Comparison of ENCODE assay signal across 8 cellular contexts in genomic region chr6:3226422-3227362, GRCh38. TPM values are rescaled to one million over a fixed set of nuclear protein-coding genes. Genes with fewer than 3 reads are reported as not detected.
A peak's percentile ranks its signal among the peaks of the same experiment; 100 is the strongest.
DNase-seq lines count a peak whose midpoint lies in the region; ATAC-seq, FAIRE-seq and TF ChIP-seq lines count a peak whose summit lies in the region.

No MANE protein-coding gene starts in this region.

- H3K4me1 ChIP-seq in K562 (replicated peaks in 1 of 2; ENCODE audit: control insufficient read depth in 2 of 2, insufficient read depth in 2 of 2, low read length in 2 of 2), result peaks cover 35 to 46% of the 10 kb centered on the region in 2 experiments
- H3K4me1 ChIP-seq in kidney (ENCODE audit: control insufficient read depth in 1 of 2, insufficient read depth in 1 of 2, low read depth in 1 of 2, low read length in 2 of 2), result peaks cover 11 to 25% of the 10 kb centered on the region in 2 donors

- peaks cover 80% of the 10 kb centered on the region for H3K27me3 Mint-ChIP-seq in stimulated activated naive CD8-positive, alpha-beta T cell treated with anti-CD3 and anti-CD28 coated beads, Interleukin-15, amount 100 ng/mL, for 72 hours

- peak overlapping the region; percentile 86 for H2AFZ ChIP-seq in K562 (ENCODE audit: low read depth, low read length)

- TF ChIP-seq CTCF in K562 (IDR thresholded peaks at IDR 0.05 in 2 of 3, conservative IDR thresholded peaks at IDR 0.05 in 1 of 3; ENCODE audit: insufficient read depth in 2 of 3, low read depth in 1 of 3, low read length in 3 of 3), result no peak
- TF ChIP-seq CTCF in kidney (IDR thresholded peaks at IDR 0.05; ENCODE audit: borderline replicate concordance, extremely low read depth, insufficient read depth), result no peak

- intact Hi-C loops in K562 (cut with micrococcal nuclease) (no loop called here), kidney (cut with DNase I) (no loop called here)

- peak overlapping the region; percentile 82 to 91 for H3K4me3 Mint-ChIP-seq in stimulated activated naive CD8-positive, alpha-beta T cell treated with anti-CD3 and anti-CD28 coated beads, Interleukin-15, amount 100 ng/mL, for 72 hours

- H3K36me3 ChIP-seq in K562 (ENCODE audit: control insufficient read depth, insufficient read depth, low read length) (no peaks in the 10 kb centered on the region), kidney (ENCODE audit: control insufficient read depth in 1 of 2, insufficient read depth in 2 of 2, low read length in 2 of 2) (no peaks in the 10 kb centered on the region)

- TF ChIP-seq POLR2A in K562 (conservative IDR thresholded peaks at IDR 0.05), result no peak

- peaks cover 51% of the 10 kb centered on the region for H3K4me1 Mint-ChIP-seq in stimulated activated naive CD8-positive, alpha-beta T cell treated with anti-CD3 and anti-CD28 coated beads, Interleukin-15, amount 100 ng/mL, for 72 hours

- in situ Hi-C loops in K562 (cut with MboI), result no loop called here

- ATAC-seq in K562 (peak; percentile 67), GM21423 (IDR thresholded peaks at IDR 0.05; ENCODE audit: unreplicated experiment) (no peak)
- ATAC-seq in stimulated activated naive CD8-positive, alpha-beta T cell treated with anti-CD3 and anti-CD28 coated beads, Interleukin-15, amount 100 ng/mL, for 72 hours, result peak; percentile 32

- no peaks in the 10 kb centered on the region for H3K9me3 ChIP-seq in K562 (replicated peaks; ENCODE audit: control insufficient read depth, insufficient read depth, low read depth, low read length)
- H3K9me3 ChIP-seq in kidney (ENCODE audit: control insufficient read depth in 1 of 2, low read length in 2 of 2), result no peaks in the 10 kb centered on the region

- POLR2A ChIA-PET in K562 (lab: Yijun Ruan, JAX), result interaction anchor here (0.7 to 1.3 kb wide), 4 partner anchors 10 to 33 kb away, joined by 3 to 4 read pairs (median 4); no protein-coding TSS in a partner anchor

- peak; percentile 72 for DNase-seq in activated CD8-positive, alpha-beta memory T cell treated with anti-CD3 and anti-CD28 coated beads for 24 hours
- DNase-seq in activated CD8-positive, alpha-beta memory T cell treated with anti-CD3 and anti-CD28 coated beads, Interleukin-2, amount 50 U/mL, for 48 hours, result no peak
- DNase-seq in NCI-H524 treated with DMSO at 0.1 percent for 48 hours (lab: John Stamatoyannopoulos, UW) (peak; percentile 9), K562 (ENCODE audit: extremely low read depth in 1 of 4, low spot score in 3 of 4) (peak; percentile 57 to 72 (median 61)), kidney (peak; percentile 91), ureter (ENCODE audit: low spot score) (no peak)
- DNase-seq in stimulated activated naive CD8-positive, alpha-beta T cell treated with anti-CD3 and anti-CD28 coated beads, Interleukin-15, amount 100 ng/mL, for 72 hours, result no peak

- no peaks in the 10 kb centered on the region for H4K20me1 ChIP-seq in K562 (replicated peaks; ENCODE audit: control insufficient read depth, insufficient read depth, low read length)

- peaks cover 6 to 7% of the 10 kb centered on the region in 2 donors for H3K9me3 Mint-ChIP-seq in stimulated activated naive CD8-positive, alpha-beta T cell treated with anti-CD3 and anti-CD28 coated beads, Interleukin-15, amount 100 ng/mL, for 72 hours

- 4% methylated on average over 53 of the region's 55 CpGs for WGBS in K562 (ENCODE audit: insufficient coverage, low coverage, missing lambda C conversion rate)

- CTCF ChIA-PET in K562 (lab: Yijun Ruan, JAX; ENCODE audit: low intra/inter-chr PET ratio), result no interaction called here

- H3K9ac ChIP-seq in K562 (ENCODE audit: insufficient read depth in 1 of 2, low read depth in 2 of 2, low read length in 2 of 2) (peak overlapping the region; percentile 51 to 90), kidney (ENCODE audit: low read length in 2 of 2) (peak overlapping the region in 1 of 2 donors; percentile 26)

- TF ChIP-seq EP300 in K562 (IDR thresholded peaks at IDR 0.05; ENCODE audit: low read length), result no peak

- H3K27ac ChIP-seq in K562 (ENCODE audit: extremely low read depth, low read depth, low read length) (no peak overlapping the region), kidney (ENCODE audit: low read depth in 2 of 2, low read length in 2 of 2) (no peak overlapping the region)

- H3K9me1 ChIP-seq in K562 (ENCODE audit: control insufficient read depth, insufficient read depth, low read length), result no peaks in the 10 kb centered on the region

- H3K27me3 ChIP-seq in K562 (ENCODE audit: control insufficient read depth in 2 of 2, insufficient read depth in 2 of 2, low read length in 2 of 2), result peaks cover 32 to 59% of the 10 kb centered on the region in 2 experiments

- H3K4me3 ChIP-seq in K562 (peak overlapping the region; percentile 36), kidney (ENCODE audit: low read length in 2 of 2) (peak overlapping the region; percentile 26 to 55)

- no peak overlapping the region for H3K27ac Mint-ChIP-seq in stimulated activated naive CD8-positive, alpha-beta T cell treated with anti-CD3 and anti-CD28 coated beads, Interleukin-15, amount 100 ng/mL, for 72 hours

- TSS peak; percentile 59 for BruUV-seq in K562 (replicated peaks; lab: Mats Ljungman, UMichigan)

- H3K79me2 ChIP-seq in K562 (ENCODE audit: control insufficient read depth, insufficient read depth, low read length), result no peaks in the 10 kb centered on the region

- FAIRE-seq in K562 (lab: Jason Lieb, UNC) (peak; percentile 70), kidney (lab: Jason Lieb, UNC) (no peak)

- H3K4me2 ChIP-seq in K562 (ENCODE audit: insufficient read depth, low read length), result peak overlapping the region; percentile 84

- 0 out of 4 replicates have a peak, but pooled peaks of 1 of the 2 experiments have one; percentile 9 for TF ChIP-seq RAD21 in K562 (CRISPR knock-in tag; conservative IDR thresholded peaks at IDR 0.05 in 1 of 2, IDR thresholded peaks at IDR 0.05 in 1 of 2)

TF ChIP-seq in K562, 482 proteins besides CTCF, POLR2A, EP300 and RAD21 (continues in another document):
- no peak for TF ChIP-seq TAF7 (tag; IDR thresholded peaks at IDR 0.05)
- TF ChIP-seq KAT7 (CRISPR knock-in tag; IDR thresholded peaks at IDR 0.05; ENCODE audit: borderline replicate concordance), result peak; percentile 40; the same call in 1 of the 2 replicates
- TF ChIP-seq PCBP2 (IDR thresholded peaks at IDR 0.05; ENCODE audit: low read depth, low read length, poor library complexity, severe bottlenecking), result no peak
- TF ChIP-seq ZNF655 (CRISPR knock-in tag; IDR thresholded peaks at IDR 0.05), result no peak
- TF ChIP-seq HNRNPL (IDR thresholded peaks at IDR 0.05; ENCODE audit: low read depth, low read length), result no peak
- TF ChIP-seq CHD2 (IDR thresholded peaks at IDR 0.05; ENCODE audit: low read depth, low read length), result peak; percentile 8; the same call in 1 of the 2 replicates

RNA-seq across cellular contexts. Expression of gene TUBB2B, which starts 0.8 kb away (rescaled TPM):
- 1.7 and 4.6 TPM in 2 replicates for total RNA-seq in K562 (2011; cell fraction: chromatin; rRNA removed; ENCODE audit: low replicate concordance)
- total RNA-seq in K562 (2011; cell fraction: nucleolus; rRNA removed), result 5.0 and 6.5 TPM in 2 replicates
- total RNA-seq in K562 (2011; cell fraction: nucleoplasm; rRNA removed), result 3.4 and 3.9 TPM in 2 replicates
- total RNA-seq in K562 (2014; rRNA removed) (6.4 and 7.3 TPM in 2 replicates), K562 (2014; rRNA removed; fragmentation: Illumina TruSeq; extraction: Trizol) (1.6 and 2.3 TPM in 2 replicates), K562 (2015; rRNA removed; fragmentation: Illumina TruSeq; extraction: Trizol) (3.3 and 3.8 TPM in 2 replicates), K562 (2021) (5.1 and 5.8 TPM in 2 replicates), kidney (34.2 TPM), ureter (2.8 TPM)
- polyA plus RNA-seq in K562 (2011; rRNA removed) (9.7 and 14.5 TPM in 2 replicates), K562 (2014; fragmentation: Illumina TruSeq; extraction: Trizol) (4.6 and 9.1 TPM in 2 replicates), K562 (2014; fragmentation: Nextera tagmentation; extraction: Ambion mirVana) (under 1 TPM; 0.11 to 0.18 TPM), K562 (2014; rRNA removed) (6.1 and 7.0 TPM in 2 replicates), kidney (ENCODE audit: insufficient read depth, low read depth, low replicate concordance) (46.1 TPM)
- polyA plus RNA-seq in K562 (2011; cell fraction: cytosol; rRNA removed), result 18.8 and 24.4 TPM in 2 replicates
- polyA plus RNA-seq in K562 (2011; cell fraction: nucleus; rRNA removed), result 5.8 and 7.2 TPM in 2 replicates
- 9.9 and 11.3 TPM in 2 replicates for polyA plus RNA-seq in K562 (2012)
- 5.1 and 6.2 TPM in 2 replicates for polyA minus RNA-seq in K562 (2011; rRNA and poly(A)+ RNA removed)
- polyA minus RNA-seq in K562 (2011; cell fraction: cytosol; rRNA and poly(A)+ RNA removed), result 7.5 and 11.3 TPM in 2 replicates
- 2.7 and 6.1 TPM in 2 replicates for polyA minus RNA-seq in K562 (2011; cell fraction: nucleus; rRNA and poly(A)+ RNA removed)

RNA-seq across cellular contexts. Expression of gene PSMG4, which starts 32.1 kb away (rescaled TPM):
- total RNA-seq in K562 (2011; cell fraction: chromatin; rRNA removed; ENCODE audit: low replicate concordance), result 101 and 118 TPM in 2 replicates
- 85.9 and 99.7 TPM in 2 replicates for total RNA-seq in K562 (2011; cell fraction: nucleolus; rRNA removed)
- 97.7 and 105 TPM in 2 replicates for total RNA-seq in K562 (2011; cell fraction: nucleoplasm; rRNA removed)
- total RNA-seq in K562 (2014; rRNA removed) (123 and 126 TPM in 2 replicates), K562 (2014; rRNA removed; fragmentation: Illumina TruSeq; extraction: Trizol) (41.4 and 42.7 TPM in 2 replicates), K562 (2015; rRNA removed; fragmentation: Illumina TruSeq; extraction: Trizol) (52.0 and 56.4 TPM in 2 replicates), K562 (2021) (74.4 and 81.6 TPM in 2 replicates), kidney (24.9 TPM), ureter (38.9 TPM)
- polyA plus RNA-seq in K562 (2011; rRNA removed) (62.2 and 64.5 TPM in 2 replicates), K562 (2014; fragmentation: Illumina TruSeq; extraction: Trizol) (29.0 and 49.1 TPM in 2 replicates), K562 (2014; fragmentation: Nextera tagmentation; extraction: Ambion mirVana) (10 to 100 TPM; 12.9 to 19.4 TPM), K562 (2014; rRNA removed) (165 and 185 TPM in 2 replicates), kidney (ENCODE audit: insufficient read depth, low read depth, low replicate concordance) (36.8 TPM)
- 83.4 and 238 TPM in 2 replicates for polyA plus RNA-seq in K562 (2011; cell fraction: cytosol; rRNA removed)
- 74.0 and 91.4 TPM in 2 replicates for polyA plus RNA-seq in K562 (2011; cell fraction: nucleus; rRNA removed)
- polyA plus RNA-seq in K562 (2012), result 79.5 and 80.8 TPM in 2 replicates
- polyA minus RNA-seq in K562 (2011; rRNA and poly(A)+ RNA removed), result 30.7 and 32.6 TPM in 2 replicates
- 14.1 and 15.7 TPM in 2 replicates for polyA minus RNA-seq in K562 (2011; cell fraction: cytosol; rRNA and poly(A)+ RNA removed)
- 39.4 and 48.7 TPM in 2 replicates for polyA minus RNA-seq in K562 (2011; cell fraction: nucleus; rRNA and poly(A)+ RNA removed)

Comparison
In these comparisons a context has a peak if more than half of its experiments do, and no peak if none do; other contexts are left out.
1. DNase-seq: peak in activated CD8-positive, alpha-beta memory T cell treated with anti-CD3 and anti-CD28 coated beads for 24 hours (single experiment), NCI-H524 treated with DMSO at 0.1 percent for 48 hours (single experiment), K562 (4 of 4) and kidney (single experiment); none in activated CD8-positive, alpha-beta memory T cell treated with anti-CD3 and anti-CD28 coated beads, Interleukin-2, amount 50 U/mL, for 48 hours (single experiment), stimulated activated naive CD8-positive, alpha-beta T cell treated with anti-CD3 and anti-CD28 coated beads, Interleukin-15, amount 100 ng/mL, for 72 hours (0 of 2) and ureter (single experiment).